10 cellular contexts compared by ENCODE assay signal in the genomic region with DNA sequence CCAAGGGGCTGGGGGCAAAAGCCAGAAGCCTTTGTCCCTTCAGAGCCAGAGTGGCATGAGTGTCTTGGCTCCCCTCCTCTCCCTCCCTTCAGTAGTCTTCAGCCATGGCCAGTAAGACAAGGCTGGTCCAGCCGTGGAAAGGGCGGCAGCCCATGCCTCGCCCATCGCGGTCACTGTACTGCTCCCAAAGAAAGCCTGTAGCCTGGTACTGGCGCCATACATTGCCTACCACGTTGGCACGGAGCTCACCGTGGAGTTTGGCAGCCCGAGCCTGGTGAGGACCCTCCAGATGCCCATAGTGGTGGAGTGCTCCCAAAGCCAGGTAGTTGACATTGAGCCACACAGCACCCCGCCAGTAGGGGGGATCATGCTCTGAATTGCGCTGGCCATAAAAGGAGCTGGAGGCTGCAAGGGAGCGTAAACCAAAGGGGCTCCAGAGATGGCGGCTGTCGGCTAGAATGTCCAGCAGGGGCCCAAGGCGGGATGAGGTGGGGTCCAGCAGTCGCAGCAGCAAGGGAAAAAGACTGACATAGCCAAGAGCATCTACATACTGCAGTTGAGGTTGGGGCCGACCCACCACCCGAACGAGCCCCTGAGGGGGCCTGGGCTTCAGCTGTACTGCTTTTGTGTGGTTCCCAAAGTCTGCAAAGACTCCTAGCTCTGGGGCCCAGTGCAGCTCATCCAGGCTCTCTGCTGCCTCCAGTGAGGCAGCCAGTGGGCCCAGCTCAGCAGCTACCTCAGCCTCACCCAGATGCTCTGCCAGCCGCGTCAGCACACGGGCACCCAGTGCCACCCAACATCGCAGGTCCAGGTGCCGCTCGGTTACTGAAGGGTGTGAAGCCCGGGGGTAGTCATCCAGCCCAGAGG. TPM values are rescaled to one million over a fixed set of nuclear protein-coding genes. Genes with fewer than 3 reads are reported as not detected.
DNase-seq lines count a peak whose midpoint lies in the region; ATAC-seq, FAIRE-seq and TF ChIP-seq lines count a peak whose summit lies in the region.
"Had no signal": no experiment of that assay in that cellular context is flagged by ENCODE, and none has a peak within 500 bp of the region (broad histone marks: within the 10 kb centered on the region; RNA-seq: fewer than 3 reads in every experiment).

No MANE protein-coding gene starts in this region.

- intact Hi-C loops in left ventricle myocardium inferior (cut with micrococcal nuclease), result no loop called here
- intact Hi-C loops in K562 (cut with micrococcal nuclease), result no loop called here
- intact Hi-C loops in aorta (cut with DNase I), result no loop called here
- intact Hi-C loops in heart left ventricle (cut with DNase I), result no loop called here

- no peak overlapping the region for H2AFZ ChIP-seq in K562 (ENCODE audit: low read depth, low read length)
- H2AFZ ChIP-seq: PC-9 had no signal

- ATAC-seq in K562 (no peak), aorta (ENCODE audit: low FRiP score) (no peak), heart left ventricle (no peak)

- DNase-seq in cardiac muscle cell (ENCODE audit: low read depth in 1 of 2, low spot score in 1 of 2), result peak; percentile 9 to 11
- no peak for DNase-seq in left ventricle myocardium inferior
- peak in 1 of 4 experiments; percentile 47 for DNase-seq in K562 (ENCODE audit: extremely low read depth in 1 of 4, low spot score in 3 of 4)
- peak; percentile 41 to 74 for DNase-seq in aorta
- no peak for DNase-seq in hepatic stellate cell (ENCODE audit: low spot score)
- no peak for DNase-seq in heart left ventricle
- DNase-seq: CD4-positive, alpha-beta memory T cell; kidney glomerular epithelial cell; PC-9 had no signal

- H3K4me1 ChIP-seq in cardiac muscle cell (ENCODE audit: low read depth) (peaks cover 5% of the 10 kb centered on the region), left ventricle myocardium inferior (peaks cover 54% of the 10 kb centered on the region), K562 (replicated peaks in 1 of 2; ENCODE audit: control insufficient read depth in 2 of 2, insufficient read depth in 2 of 2, low read length in 2 of 2) (peaks cover 4 to 48% of the 10 kb centered on the region in 2 experiments; a peak in 4 of 5 replicates), aorta (ENCODE audit: control insufficient read depth in 1 of 2, insufficient read depth in 2 of 2, low read length in 2 of 2) (peaks cover 0 to 3% of the 10 kb centered on the region in 2 donors), heart left ventricle (peaks cover 7 to 43% (median 31%) of the 10 kb centered on the region in 12 donors)

- H3K27ac ChIP-seq in cardiac muscle cell (no peak overlapping the region), left ventricle myocardium inferior (replicated peaks) (no peak overlapping the region), K562 (ENCODE audit: extremely low read depth, low read depth, low read length) (no peak overlapping the region; the same call in 2 of the 3 replicates), aorta (ENCODE audit: low read depth in 1 of 2, low read length in 2 of 2) (no peak overlapping the region), heart left ventricle (no peak overlapping the region)
- H3K27ac ChIP-seq: coronary artery, PC-9 had no signal

- TF ChIP-seq RAD21 in K562 (CRISPR knock-in tag; conservative IDR thresholded peaks at IDR 0.05 in 1 of 2, IDR thresholded peaks at IDR 0.05 in 1 of 2), result peak in 1 of 2 experiments; percentile 18; a peak in 1 of 4 replicates

- CTCF ChIA-PET in K562 (lab: Yijun Ruan, JAX; ENCODE audit: low intra/inter-chr PET ratio), result no interaction called here

- H3K4me3 ChIP-seq in cardiac muscle cell (no peak overlapping the region), left ventricle myocardium inferior (no peak overlapping the region), K562 (no peak overlapping the region), aorta (ENCODE audit: low read length in 2 of 2) (no peak overlapping the region), heart left ventricle (no peak overlapping the region)
- H3K4me3 ChIP-seq: coronary artery, PC-9 had no signal

- no TSS peak for BruUV-seq in K562 (replicated peaks; lab: Mats Ljungman, UMichigan)

- H3K9me3 ChIP-seq in cardiac muscle cell (ENCODE audit: low read depth) (no peaks in the 10 kb centered on the region), left ventricle myocardium inferior (replicated peaks) (no peaks in the 10 kb centered on the region), K562 (replicated peaks; ENCODE audit: control insufficient read depth, insufficient read depth, low read depth, low read length) (no peaks in the 10 kb centered on the region), aorta (ENCODE audit: control insufficient read depth, low read length) (no peaks in the 10 kb centered on the region), heart left ventricle (no peaks in the 10 kb centered on the region)

- FAIRE-seq in K562 (lab: Jason Lieb, UNC), result no peak

- peaks cover 21% of the 10 kb centered on the region for H3K79me2 ChIP-seq in K562 (ENCODE audit: control insufficient read depth, insufficient read depth, low read length)

- no peak overlapping the region for H3K9ac ChIP-seq in K562 (ENCODE audit: insufficient read depth in 1 of 2, low read depth in 2 of 2, low read length in 2 of 2)

- H4K20me1 ChIP-seq in K562 (replicated peaks; ENCODE audit: control insufficient read depth, insufficient read depth, low read length), result no peaks in the 10 kb centered on the region; the same call in 1 of the 2 replicates

- TF ChIP-seq CTCF in cardiac muscle cell (IDR thresholded peaks at IDR 0.05; ENCODE audit: low read depth, low read length) (peak; percentile 15), left ventricle myocardium inferior (IDR thresholded peaks at IDR 0.05; ENCODE audit: borderline replicate concordance) (no peak), K562 (IDR thresholded peaks at IDR 0.05 in 2 of 3, conservative IDR thresholded peaks at IDR 0.05 in 1 of 3; ENCODE audit: insufficient read depth in 2 of 3, low read depth in 1 of 3, low read length in 3 of 3) (peak; percentile 53 to 66 (median 53)), heart left ventricle (IDR thresholded peaks at IDR 0.05) (no peak)

- POLR2A ChIA-PET in K562 (lab: Yijun Ruan, JAX), result interaction anchor here (0.6 to 1.0 kb wide), 4 partner anchors 10 to 341 kb away, joined by 3 to 6 read pairs (median 3); no protein-coding TSS in a partner anchor

- in situ Hi-C loops in K562 (cut with MboI), result no loop called here

- 92% methylated on average over 18 of the region's 27 CpGs for WGBS in K562 (ENCODE audit: insufficient coverage, low coverage, missing lambda C conversion rate)
- WGBS in aorta, 2 donors, result 86 to 88% methylated on average over 27 of the region's 27 CpGs
- WGBS in heart left ventricle, 4 donors, result 89 to 93% (median 91%) methylated on average over 19 to 27 of the region's 27 CpGs

- H3K27me3 ChIP-seq in cardiac muscle cell (no peaks in the 10 kb centered on the region), left ventricle myocardium inferior (ENCODE audit: low read depth) (no peaks in the 10 kb centered on the region), K562 (ENCODE audit: control insufficient read depth in 2 of 2, insufficient read depth in 2 of 2, low read length in 2 of 2) (no peaks in the 10 kb centered on the region), aorta (ENCODE audit: control insufficient read depth in 1 of 2, insufficient read depth in 2 of 2, low read length in 1 of 2) (no peaks in the 10 kb centered on the region), heart left ventricle (no peaks in the 10 kb centered on the region)

- TF ChIP-seq POLR2A in K562 (conservative IDR thresholded peaks at IDR 0.05), result 0 out of 2 replicates have a peak, but pooled peaks have one; percentile 5
- TF ChIP-seq POLR2A in heart left ventricle (IDR thresholded peaks at IDR 0.05), result no peak

- H3K36me3 ChIP-seq in cardiac muscle cell (peaks cover 9% of the 10 kb centered on the region), left ventricle myocardium inferior (peaks cover 21% of the 10 kb centered on the region), K562 (ENCODE audit: control insufficient read depth, insufficient read depth, low read length) (peaks cover 32% of the 10 kb centered on the region), aorta (ENCODE audit: control insufficient read depth in 1 of 2, insufficient read depth in 2 of 2, low read length in 1 of 2) (no peaks in the 10 kb centered on the region), heart left ventricle (peaks cover 0 to 24% (median 22%) of the 10 kb centered on the region in 9 donors)

- H3K4me2 ChIP-seq in K562 (ENCODE audit: insufficient read depth, low read length), result no peak overlapping the region
- H3K4me2 ChIP-seq: PC-9 had no signal

- H3K9me1 ChIP-seq in K562 (ENCODE audit: control insufficient read depth, insufficient read depth, low read length), result no peaks in the 10 kb centered on the region

- no peak for TF ChIP-seq EP300 in K562 (IDR thresholded peaks at IDR 0.05; ENCODE audit: low read length)

RNA-seq across cellular contexts. Expression of a gene that starts 3.2 kb away (rescaled TPM):
- total RNA-seq in cardiac muscle cell (168 and 174 TPM in 2 replicates), left ventricle myocardium inferior (46.1 TPM), K562 (2014; rRNA removed) (12.9 and 14.2 TPM in 2 replicates), K562 (2014; rRNA removed; fragmentation: Illumina TruSeq; extraction: Trizol) (6.8 and 9.0 TPM in 2 replicates), K562 (2015; rRNA removed; fragmentation: Illumina TruSeq; extraction: Trizol) (10.3 TPM in 2 replicates), K562 (2021) (21.4 and 21.5 TPM in 2 replicates), aorta (10 to 100 TPM; 38.1 to 56.5 TPM), heart left ventricle (10 to 100 TPM; 32.7 to 58.4 (median 42.4) TPM)
- polyA plus RNA-seq in cardiac muscle cell (156 and 170 TPM in 2 replicates), K562 (2011; rRNA removed) (19.9 and 21.9 TPM in 2 replicates), K562 (2014; fragmentation: Illumina TruSeq; extraction: Trizol) (19.8 and 20.5 TPM in 2 replicates), K562 (2014; fragmentation: Nextera tagmentation; extraction: Ambion mirVana) (1 to 10 TPM; 1.9 to 2.1 TPM), K562 (2014; rRNA removed) (27.7 and 34.5 TPM in 2 replicates), aorta (100 to 1,000 TPM in 1 of 2 donors, 10 to 100 TPM in 1; 59.2 to 149 TPM), heart left ventricle (10 to 100 TPM; 29.0 to 44.2 TPM)
- 26.2 and 59.3 TPM in 2 replicates for total RNA-seq in K562 (2011; cell fraction: chromatin; rRNA removed; ENCODE audit: low replicate concordance)
- 35.9 and 44.2 TPM in 2 replicates for total RNA-seq in K562 (2011; cell fraction: nucleolus; rRNA removed)
- 43.1 and 47.5 TPM in 2 replicates for total RNA-seq in K562 (2011; cell fraction: nucleoplasm; rRNA removed)
- 25.5 and 43.6 TPM in 2 replicates for polyA plus RNA-seq in K562 (2011; cell fraction: cytosol; rRNA removed)
- polyA plus RNA-seq in K562 (2011; cell fraction: nucleus; rRNA removed), result 176 and 310 TPM in 2 replicates
- polyA plus RNA-seq in K562 (2012), result 25.5 and 36.8 TPM in 2 replicates
- 5.8 and 7.0 TPM in 2 replicates for polyA minus RNA-seq in K562 (2011; rRNA and poly(A)+ RNA removed)
- polyA minus RNA-seq in K562 (2011; cell fraction: cytosol; rRNA and poly(A)+ RNA removed), result 3.4 and 5.9 TPM in 2 replicates
- polyA minus RNA-seq in K562 (2011; cell fraction: nucleus; rRNA and poly(A)+ RNA removed), result 17.2 and 23.6 TPM in 2 replicates

RNA-seq across cellular contexts. Expression of a gene that starts 3.8 kb away (rescaled TPM):
- total RNA-seq in cardiac muscle cell (58.5 and 67.3 TPM in 2 replicates), left ventricle myocardium inferior (19.5 TPM), K562 (2014; rRNA removed) (44.5 and 51.0 TPM in 2 replicates), K562 (2014; rRNA removed; fragmentation: Illumina TruSeq; extraction: Trizol) (22.2 and 29.4 TPM in 2 replicates), K562 (2015; rRNA removed; fragmentation: Illumina TruSeq; extraction: Trizol) (35.3 TPM in 2 replicates), K562 (2021) (61.2 and 62.3 TPM in 2 replicates), aorta (10 to 100 TPM; 33.4 to 45.1 TPM), heart left ventricle (10 to 100 TPM; 17.3 to 31.9 (median 22.8) TPM)
- polyA plus RNA-seq in cardiac muscle cell (31.9 and 50.1 TPM in 2 replicates), K562 (2011; rRNA removed) (34.2 and 46.0 TPM in 2 replicates), K562 (2014; fragmentation: Illumina TruSeq; extraction: Trizol) (47.1 and 49.4 TPM in 2 replicates), K562 (2014; fragmentation: Nextera tagmentation; extraction: Ambion mirVana) (1 to 10 TPM; 1.6 to 3.5 TPM), K562 (2014; rRNA removed) (49.3 and 52.5 TPM in 2 replicates), aorta (10 to 100 TPM; 13.8 to 36.2 TPM), heart left ventricle (10 to 100 TPM; 15.8 to 34.4 TPM)
- 113 and 233 TPM in 2 replicates for total RNA-seq in K562 (2011; cell fraction: chromatin; rRNA removed; ENCODE audit: low replicate concordance)
- total RNA-seq in K562 (2011; cell fraction: nucleolus; rRNA removed), result 186 and 214 TPM in 2 replicates
- 140 and 145 TPM in 2 replicates for total RNA-seq in K562 (2011; cell fraction: nucleoplasm; rRNA removed)
- polyA plus RNA-seq in K562 (2011; cell fraction: cytosol; rRNA removed), result 30.1 and 59.5 TPM in 2 replicates
- 204 and 279 TPM in 2 replicates for polyA plus RNA-seq in K562 (2011; cell fraction: nucleus; rRNA removed)
- 55.5 and 58.2 TPM in 2 replicates for polyA plus RNA-seq in K562 (2012)
- polyA minus RNA-seq in K562 (2011; rRNA and poly(A)+ RNA removed), result 25.0 and 27.6 TPM in 2 replicates
- 31.5 and 32.4 TPM in 2 replicates for polyA minus RNA-seq in K562 (2011; cell fraction: cytosol; rRNA and poly(A)+ RNA removed)
- polyA minus RNA-seq in K562 (2011; cell fraction: nucleus; rRNA and poly(A)+ RNA removed), result 21.4 and 22.1 TPM in 2 replicates

RNA-seq across cellular contexts. Expression of a gene that starts 6.5 kb away (rescaled TPM):
- total RNA-seq in cardiac muscle cell (23.0 and 40.9 TPM in 2 replicates), left ventricle myocardium inferior (19.3 TPM), K562 (2014; rRNA removed) (9.0 and 14.3 TPM in 2 replicates), K562 (2014; rRNA removed; fragmentation: Illumina TruSeq; extraction: Trizol) (17.1 and 17.9 TPM in 2 replicates), K562 (2015; rRNA removed; fragmentation: Illumina TruSeq; extraction: Trizol) (9.9 and 10.6 TPM in 2 replicates), K562 (2021) (18.4 and 22.6 TPM in 2 replicates), aorta (10 to 100 TPM; 29.3 to 38.2 TPM), heart left ventricle (10 to 100 TPM; 11.7 to 29.2 (median 21.3) TPM)
- polyA plus RNA-seq in cardiac muscle cell (15.4 and 23.8 TPM in 2 replicates), K562 (2011; rRNA removed) (5.9 and 8.9 TPM in 2 replicates), K562 (2014; fragmentation: Illumina TruSeq; extraction: Trizol) (8.5 and 10.0 TPM in 2 replicates), K562 (2014; fragmentation: Nextera tagmentation; extraction: Ambion mirVana) (under 1 TPM; 0.41 to 0.66 TPM), K562 (2014; rRNA removed) (11.0 and 11.5 TPM in 2 replicates), aorta (10 to 100 TPM; 18.2 to 60.9 TPM), heart left ventricle (10 to 100 TPM; 26.1 to 28.5 TPM)
- total RNA-seq in K562 (2011; cell fraction: chromatin; rRNA removed; ENCODE audit: low replicate concordance), result 23.9 and 33.5 TPM in 2 replicates
- 19.1 and 19.8 TPM in 2 replicates for total RNA-seq in K562 (2011; cell fraction: nucleolus; rRNA removed)
- 14.8 and 21.1 TPM in 2 replicates for total RNA-seq in K562 (2011; cell fraction: nucleoplasm; rRNA removed)
- polyA plus RNA-seq in K562 (2011; cell fraction: cytosol; rRNA removed), result 1.9 and 5.8 TPM in 2 replicates
- 33.7 and 52.6 TPM in 2 replicates for polyA plus RNA-seq in K562 (2011; cell fraction: nucleus; rRNA removed)
- polyA plus RNA-seq in K562 (2012), result 11.7 and 21.7 TPM in 2 replicates
- 3.9 and 8.4 TPM in 2 replicates for polyA minus RNA-seq in K562 (2011; rRNA and poly(A)+ RNA removed)
- 0.95 TPM in 1 of 2 replicates, not detected in the other for polyA minus RNA-seq in K562 (2011; cell fraction: cytosol; rRNA and poly(A)+ RNA removed)
- 11.1 and 15.1 TPM in 2 replicates for polyA minus RNA-seq in K562 (2011; cell fraction: nucleus; rRNA and poly(A)+ RNA removed)

RNA-seq across cellular contexts. Expression of a gene that starts 11.1 kb away (rescaled TPM):
- total RNA-seq in cardiac muscle cell, result 50.8 and 50.9 TPM in 2 replicates
- polyA plus RNA-seq in cardiac muscle cell, result 132 and 140 TPM in 2 replicates
- total RNA-seq in left ventricle myocardium inferior, result 176 TPM
- 18.9 and 39.7 TPM in 2 replicates for total RNA-seq in K562 (2011; cell fraction: chromatin; rRNA removed; ENCODE audit: low replicate concordance)
- 42.7 and 46.7 TPM in 2 replicates for total RNA-seq in K562 (2011; cell fraction: nucleolus; rRNA removed)
- 23.2 and 28.7 TPM in 2 replicates for total RNA-seq in K562 (2011; cell fraction: nucleoplasm; rRNA removed)
- total RNA-seq in K562 (2014; rRNA removed), result 60.8 and 68.2 TPM in 2 replicates
- 14.5 and 18.2 TPM in 2 replicates for total RNA-seq in K562 (2014; rRNA removed; fragmentation: Illumina TruSeq; extraction: Trizol)
- 45.7 and 46.4 TPM in 2 replicates for total RNA-seq in K562 (2015; rRNA removed; fragmentation: Illumina TruSeq; extraction: Trizol)
- total RNA-seq in K562 (2021), result 80.8 and 87.9 TPM in 2 replicates
- 15.1 and 20.0 TPM in 2 replicates for polyA plus RNA-seq in K562 (2011; rRNA removed)
- 23.7 and 82.7 TPM in 2 replicates for polyA plus RNA-seq in K562 (2011; cell fraction: cytosol; rRNA removed)
- polyA plus RNA-seq in K562 (2011; cell fraction: nucleus; rRNA removed), result 16.1 and 33.6 TPM in 2 replicates
- polyA plus RNA-seq in K562 (2012), result 72.4 and 72.9 TPM in 2 replicates
- 11.5 and 37.5 TPM in 2 replicates for polyA plus RNA-seq in K562 (2014; fragmentation: Illumina TruSeq; extraction: Trizol)
- polyA plus RNA-seq in K562 (2014; fragmentation: Nextera tagmentation; extraction: Ambion mirVana), result 10 to 100 TPM; 24.3 to 41.1 TPM
- polyA plus RNA-seq in K562 (2014; rRNA removed), result 53.9 and 84.3 TPM in 2 replicates
- 4.9 and 8.8 TPM in 2 replicates for polyA minus RNA-seq in K562 (2011; rRNA and poly(A)+ RNA removed)
- 18.4 and 20.1 TPM in 2 replicates for polyA minus RNA-seq in K562 (2011; cell fraction: cytosol; rRNA and poly(A)+ RNA removed)
- 10.9 and 12.3 TPM in 2 replicates for polyA minus RNA-seq in K562 (2011; cell fraction: nucleus; rRNA and poly(A)+ RNA removed)
- 10 to 100 TPM; 56.6 to 63.1 TPM for total RNA-seq in aorta
- polyA plus RNA-seq in aorta, result 10 to 100 TPM; 55.1 to 55.8 TPM
- total RNA-seq in heart left ventricle, result 100 to 1,000 TPM in 7 of 9 donors, 10 to 100 TPM in 2; 64.9 to 180 (median 140) TPM
- 100 to 1,000 TPM in 1 of 2 donors, 10 to 100 TPM in 1; 77.6 to 128 TPM for polyA plus RNA-seq in heart left ventricle

RNA-seq across cellular contexts. Expression of a gene that starts 19.7 kb away (rescaled TPM):
- total RNA-seq in cardiac muscle cell (41.1 and 53.3 TPM in 2 replicates), left ventricle myocardium inferior (14.0 TPM), K562 (2014; rRNA removed) (6.1 and 6.7 TPM in 2 replicates), K562 (2014; rRNA removed; fragmentation: Illumina TruSeq; extraction: Trizol) (1.9 and 2.6 TPM in 2 replicates), K562 (2015; rRNA removed; fragmentation: Illumina TruSeq; extraction: Trizol) (2.1 and 3.6 TPM in 2 replicates), K562 (2021) (6.8 and 6.9 TPM in 2 replicates), aorta (10 to 100 TPM; 11.7 to 27.7 TPM), heart left ventricle (10 to 100 TPM; 10.9 to 19.6 (median 15.3) TPM)
- polyA plus RNA-seq in cardiac muscle cell (53.3 and 61.7 TPM in 2 replicates), K562 (2011; rRNA removed) (2.7 and 3.6 TPM in 2 replicates), K562 (2014; fragmentation: Illumina TruSeq; extraction: Trizol) (3.7 and 5.0 TPM in 2 replicates), K562 (2014; fragmentation: Nextera tagmentation; extraction: Ambion mirVana) (under 1 TPM; 0.14 to 0.22 TPM), K562 (2014; rRNA removed) (3.7 and 4.9 TPM in 2 replicates), aorta (10 to 100 TPM; 10.3 to 19.5 TPM), heart left ventricle (10 to 100 TPM; 18.0 to 27.6 TPM)
- 18.5 and 26.2 TPM in 2 replicates for total RNA-seq in K562 (2011; cell fraction: chromatin; rRNA removed; ENCODE audit: low replicate concordance)
- total RNA-seq in K562 (2011; cell fraction: nucleolus; rRNA removed), result 17.4 and 18.7 TPM in 2 replicates
- 15.6 and 20.5 TPM in 2 replicates for total RNA-seq in K562 (2011; cell fraction: nucleoplasm; rRNA removed)
- 2.7 and 4.9 TPM in 2 replicates for polyA plus RNA-seq in K562 (2011; cell fraction: cytosol; rRNA removed)
- 21.0 and 31.3 TPM in 2 replicates for polyA plus RNA-seq in K562 (2011; cell fraction: nucleus; rRNA removed)
- 4.8 and 6.7 TPM in 2 replicates for polyA plus RNA-seq in K562 (2012)
- 2.1 and 2.5 TPM in 2 replicates for polyA minus RNA-seq in K562 (2011; rRNA and poly(A)+ RNA removed)
- 2.4 and 2.9 TPM in 2 replicates for polyA minus RNA-seq in K562 (2011; cell fraction: cytosol; rRNA and poly(A)+ RNA removed)
- polyA minus RNA-seq in K562 (2011; cell fraction: nucleus; rRNA and poly(A)+ RNA removed), result 8.8 and 11.4 TPM in 2 replicates
- total RNA-seq: CD4-positive, alpha-beta memory T cell had no signal

Comparison
In these comparisons a context has a peak if more than half of its experiments do, and no peak if none do; other contexts are left out.
1. DNase-seq: peak in cardiac muscle cell (2 of 2) and aorta (2 of 2); none in left ventricle myocardium inferior (single experiment), hepatic stellate cell (single experiment) and heart left ventricle (0 of 5).
2. CTCF ChIP-seq: peak in cardiac muscle cell (single experiment) and K562 (3 of 3); none in left ventricle myocardium inferior (single experiment) and heart left ventricle (0 of 12).